Comparison of ENCODE assay signal across 33 cellular contexts in the genomic region with DNA sequence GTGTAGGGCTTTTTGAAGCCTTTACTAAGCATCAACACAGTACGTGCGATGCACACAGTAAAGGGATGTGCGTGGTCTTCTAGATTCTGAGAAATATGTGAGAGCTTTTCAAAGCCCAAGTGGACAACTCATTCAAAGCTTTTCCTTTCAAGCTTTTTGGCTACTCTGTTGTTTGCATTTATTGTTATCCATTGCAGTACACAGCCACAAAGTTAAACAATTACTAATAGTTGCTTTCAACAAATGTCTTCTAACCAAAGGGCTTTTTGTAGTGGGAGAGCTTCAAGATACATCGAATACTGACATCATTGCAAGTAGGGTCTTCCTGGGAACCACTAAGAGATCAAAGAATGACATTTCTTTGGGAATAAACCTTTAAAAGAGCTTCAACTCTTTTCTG.
"Had no signal": no experiment of that assay in that cellular context is flagged by ENCODE, and none has a peak within 500 bp of the region (broad histone marks: within the 10 kb centered on the region; RNA-seq: fewer than 3 reads in every experiment).

No MANE protein-coding gene starts in this region.

- DNase-seq: activated CD4-positive, alpha-beta memory T cell treated with anti-CD3 and anti-CD28 coated beads for 36 hours; activated CD4-positive, alpha-beta T cell treated with anti-CD3 and anti-CD28 coated beads for 36 hours; activated CD4-positive, alpha-beta T cell treated with anti-CD3 and anti-CD28 coated beads, Interleukin-2, amount 10 ng/mL, durations not matched to agents 24 days and 14 days; activated CD4-positive, CD25-positive, alpha-beta regulatory T cell; activated CD4-positive, CD25-positive, alpha-beta regulatory T cell treated with anti-CD3 and anti-CD28 coated beads, Interleukin-2, amount 50 U/mL, for 72 hours; activated CD8-positive, alpha-beta memory T cell treated with anti-CD3 and anti-CD28 coated beads, Interleukin-2, amount 10 ng/mL, durations not matched to agents 7 days and 5 days; activated CD8-positive, alpha-beta memory T cell treated with anti-CD3 and anti-CD28 coated beads, Interleukin-2, amount 50 U/mL, for 4 hours; activated CD8-positive, alpha-beta T cell treated with anti-CD3 and anti-CD28 coated beads, Interleukin-2, amount 10 ng/mL, durations not matched to agents 7 days and 5 days; activated effector memory CD4-positive, alpha-beta T cell treated with anti-CD3 and anti-CD28 coated beads, Interleukin-2, amount 50 U/mL, for 16 hours; activated naive CD4-positive, alpha-beta T cell treated with anti-CD3 and anti-CD28 coated beads for 36 hours; activated naive CD8-positive, alpha-beta T cell treated with anti-CD3 and anti-CD28 coated beads for 36 hours; activated naive CD8-positive, alpha-beta T cell treated with anti-CD3 and anti-CD28 coated beads, Interleukin-2, amount 50 U/mL, for 24 hours; activated T-cell treated with anti-CD3 and anti-CD28 coated beads, Interleukin-2, amount 50 U/mL, for 1 hour; activated T-cell treated with anti-CD3 and anti-CD28 coated beads, Interleukin-2, amount 50 U/mL, for 48 hours; adrenal gland; amygdala; aorta; dorsolateral prefrontal cortex; effector memory CD4-positive, alpha-beta T cell; endodermal cell; erythroblast; foreskin keratinocyte; gastrocnemius medialis; glutamatergic neuron; T-helper 2 cell had no signal

- H3K4me3 ChIP-seq: adrenal gland, coronary artery, dorsolateral prefrontal cortex, esophagus muscularis mucosa, gastrocnemius medialis had no signal

- H3K27ac ChIP-seq: adrenal gland, coronary artery, dorsolateral prefrontal cortex, esophagus muscularis mucosa, foreskin keratinocyte, gastrocnemius medialis had no signal

- H3K27ac Mint-ChIP-seq: activated CD4-positive, alpha-beta memory T cell treated with anti-CD3 and anti-CD28 coated beads for 36 hours; activated CD4-positive, alpha-beta T cell treated with anti-CD3 and anti-CD28 coated beads for 36 hours; activated CD4-positive, alpha-beta T cell treated with anti-CD3 and anti-CD28 coated beads, Interleukin-2, amount 10 ng/mL, durations not matched to agents 24 days and 14 days; activated CD8-positive, alpha-beta memory T cell treated with anti-CD3 and anti-CD28 coated beads, Interleukin-2, amount 10 ng/mL, durations not matched to agents 7 days and 5 days; activated CD8-positive, alpha-beta T cell treated with anti-CD3 and anti-CD28 coated beads, Interleukin-2, amount 10 ng/mL, durations not matched to agents 7 days and 5 days; activated naive CD4-positive, alpha-beta T cell treated with anti-CD3 and anti-CD28 coated beads for 36 hours; activated naive CD4-positive, alpha-beta T cell treated with anti-CD3 and anti-CD28 coated beads, Interleukin-2, amount 50 U/mL, for 24 hours; activated naive CD8-positive, alpha-beta T cell treated with anti-CD3 and anti-CD28 coated beads for 36 hours; activated naive CD8-positive, alpha-beta T cell treated with anti-CD3 and anti-CD28 coated beads, Interleukin-2, amount 50 U/mL, for 24 hours; activated T-helper 1 cell treated with anti-CD3 and anti-CD28 coated beads, Interleukin-12 subunit alpha, Interleukin-12 subunit beta, Interleukin-2, Interleukin-4 antibody, amounts not matched to agents 30 ng/mL and 10 ng/mL and 1 ng/mL, durations not matched to agents 14 hours and 24 hours and 36 hours; activated T-helper 2 cell treated with anti-CD3 and anti-CD28 coated beads, Interferon-gamma antibody, Interleukin-2, Interleukin-4, amounts not matched to agents 10 μg/mL and 5 μg/mL and 100 μg/mL, durations not matched to agents 14 hours and 24 hours and 36 hours; brain; dendritic cell treated with granulocyte-macrophage colony-stimulating factor and Interleukin-4, amounts not matched to agents 40 ng/mL and 50 ng/mL, for 4 days had no signal

- H3K36me3 Mint-ChIP-seq: activated CD4-positive, alpha-beta memory T cell treated with anti-CD3 and anti-CD28 coated beads for 36 hours; activated CD8-positive, alpha-beta memory T cell treated with anti-CD3 and anti-CD28 coated beads, Interleukin-2, amount 10 ng/mL, durations not matched to agents 7 days and 5 days; activated naive CD4-positive, alpha-beta T cell treated with anti-CD3 and anti-CD28 coated beads, Interleukin-2, amount 50 U/mL, for 24 hours; activated naive CD8-positive, alpha-beta T cell treated with anti-CD3 and anti-CD28 coated beads for 36 hours; brain had no signal

- H3K9me3 ChIP-seq: adrenal gland, esophagus muscularis mucosa, gastrocnemius medialis had no signal

- ATAC-seq: activated CD4-positive, alpha-beta T cell treated with anti-CD3 and anti-CD28 coated beads for 36 hours; activated CD8-positive, alpha-beta memory T cell treated with anti-CD3 and anti-CD28 coated beads, Interleukin-2, amount 10 ng/mL, durations not matched to agents 7 days and 5 days; activated CD8-positive, alpha-beta T cell treated with anti-CD3 and anti-CD28 coated beads, Interleukin-2, amount 10 ng/mL, durations not matched to agents 7 days and 5 days; activated naive CD8-positive, alpha-beta T cell treated with anti-CD3 and anti-CD28 coated beads, Interleukin-2, amount 50 U/mL, for 24 hours; foreskin keratinocyte; gastrocnemius medialis had no signal

- H3K9me3 Mint-ChIP-seq: activated CD4-positive, alpha-beta memory T cell treated with anti-CD3 and anti-CD28 coated beads for 36 hours; activated naive CD4-positive, alpha-beta T cell treated with anti-CD3 and anti-CD28 coated beads for 36 hours; activated naive CD4-positive, alpha-beta T cell treated with anti-CD3 and anti-CD28 coated beads, Interleukin-2, amount 50 U/mL, for 24 hours; activated naive CD8-positive, alpha-beta T cell treated with anti-CD3 and anti-CD28 coated beads for 36 hours; activated naive CD8-positive, alpha-beta T cell treated with anti-CD3 and anti-CD28 coated beads, Interleukin-2, amount 50 U/mL, for 24 hours; activated T-helper 1 cell treated with anti-CD3 and anti-CD28 coated beads, Interleukin-12 subunit alpha, Interleukin-12 subunit beta, Interleukin-2, Interleukin-4 antibody, amounts not matched to agents 30 ng/mL and 10 ng/mL and 1 ng/mL, durations not matched to agents 14 hours and 24 hours and 36 hours; activated T-helper 2 cell treated with anti-CD3 and anti-CD28 coated beads, Interferon-gamma antibody, Interleukin-2, Interleukin-4, amounts not matched to agents 10 μg/mL and 5 μg/mL and 100 μg/mL, durations not matched to agents 14 hours and 24 hours and 36 hours; central memory CD8-positive, alpha-beta T cell; dendritic cell treated with granulocyte-macrophage colony-stimulating factor and Interleukin-4, amounts not matched to agents 40 ng/mL and 50 ng/mL, for 4 days; endodermal cell had no signal

- H3K27me3 ChIP-seq: esophagus muscularis mucosa, gastrocnemius medialis had no signal

- H3K4me1 ChIP-seq: adrenal gland, esophagus muscularis mucosa, foreskin keratinocyte, gastrocnemius medialis had no signal

- H3K4me1 Mint-ChIP-seq: activated CD4-positive, alpha-beta T cell treated with anti-CD3 and anti-CD28 coated beads for 36 hours; activated naive CD4-positive, alpha-beta T cell treated with anti-CD3 and anti-CD28 coated beads, Interleukin-2, amount 50 U/mL, for 24 hours; activated naive CD8-positive, alpha-beta T cell treated with anti-CD3 and anti-CD28 coated beads for 36 hours; activated naive CD8-positive, alpha-beta T cell treated with anti-CD3 and anti-CD28 coated beads, Interleukin-2, amount 50 U/mL, for 24 hours; brain; central memory CD8-positive, alpha-beta T cell had no signal

- H3K4me3 Mint-ChIP-seq: activated CD4-positive, alpha-beta memory T cell treated with anti-CD3 and anti-CD28 coated beads for 36 hours; activated CD4-positive, alpha-beta T cell treated with anti-CD3 and anti-CD28 coated beads for 36 hours; activated CD4-positive, alpha-beta T cell treated with anti-CD3 and anti-CD28 coated beads, Interleukin-2, amount 10 ng/mL, durations not matched to agents 24 days and 14 days; activated CD8-positive, alpha-beta memory T cell treated with anti-CD3 and anti-CD28 coated beads, Interleukin-2, amount 10 ng/mL, durations not matched to agents 7 days and 5 days; activated CD8-positive, alpha-beta T cell treated with anti-CD3 and anti-CD28 coated beads, Interleukin-2, amount 10 ng/mL, durations not matched to agents 7 days and 5 days; activated naive CD4-positive, alpha-beta T cell treated with anti-CD3 and anti-CD28 coated beads for 36 hours; activated naive CD4-positive, alpha-beta T cell treated with anti-CD3 and anti-CD28 coated beads, Interleukin-2, amount 50 U/mL, for 24 hours; activated naive CD8-positive, alpha-beta T cell treated with anti-CD3 and anti-CD28 coated beads for 36 hours; activated naive CD8-positive, alpha-beta T cell treated with anti-CD3 and anti-CD28 coated beads, Interleukin-2, amount 50 U/mL, for 24 hours; activated T-helper 1 cell treated with anti-CD3 and anti-CD28 coated beads, Interleukin-12 subunit alpha, Interleukin-12 subunit beta, Interleukin-2, Interleukin-4 antibody, amounts not matched to agents 30 ng/mL and 10 ng/mL and 1 ng/mL, durations not matched to agents 14 hours and 24 hours and 36 hours; brain; central memory CD8-positive, alpha-beta T cell; dendritic cell treated with granulocyte-macrophage colony-stimulating factor and Interleukin-4, amounts not matched to agents 40 ng/mL and 50 ng/mL, for 4 days; endodermal cell had no signal

- H3K36me3 ChIP-seq: adrenal gland, esophagus muscularis mucosa, gastrocnemius medialis had no signal
